In the genomic region with DNA sequence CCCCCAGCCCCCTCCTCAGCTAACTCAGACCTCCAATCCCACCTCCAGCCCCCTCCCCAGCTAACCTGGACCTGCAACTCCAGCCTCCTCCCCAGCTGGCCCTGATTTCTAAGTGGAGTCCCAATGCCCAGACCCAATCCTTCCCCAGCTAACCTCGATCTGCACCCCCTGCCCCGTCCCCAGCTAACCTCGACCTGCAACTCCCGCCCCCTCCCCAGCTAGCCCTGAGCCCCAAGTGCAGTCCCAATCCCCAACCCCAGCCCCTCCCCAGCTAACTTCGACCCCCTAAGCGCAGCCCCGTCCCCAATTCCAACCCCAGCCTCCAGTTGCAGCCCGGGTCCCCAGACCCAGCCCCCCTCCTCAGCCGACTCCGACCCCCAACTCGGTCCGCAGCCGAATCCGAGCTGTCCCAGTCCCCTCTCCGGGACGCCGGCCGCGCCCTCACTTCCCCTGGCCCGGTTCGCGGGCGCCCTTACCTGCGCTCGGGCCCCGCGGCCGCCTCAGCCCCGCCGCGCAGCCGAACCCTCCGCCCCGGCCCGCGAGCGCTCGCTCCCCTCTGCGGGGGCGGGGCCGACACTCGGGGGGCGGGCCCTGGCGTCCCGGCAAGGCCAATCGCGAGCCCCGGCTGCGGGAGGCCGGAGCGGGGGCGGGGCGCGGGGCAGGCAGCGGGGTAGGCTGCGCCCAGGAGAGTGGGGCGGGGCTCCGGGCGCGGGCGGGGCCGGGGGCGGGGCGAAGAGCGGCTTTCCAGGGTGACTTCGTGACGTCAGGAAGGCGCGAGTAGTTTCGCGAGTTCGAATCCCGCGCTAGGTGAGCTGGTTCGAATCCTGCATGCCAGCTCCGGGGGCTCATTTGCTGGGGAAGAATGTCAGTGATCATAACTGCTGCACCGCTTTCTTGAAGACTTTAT, we compare ENCODE assay signal across 9 cellular contexts. TPM values are rescaled to one million over a fixed set of nuclear protein-coding genes. Genes with fewer than 3 reads are reported as not detected.
DNase-seq lines count a peak whose midpoint lies in the region; ATAC-seq, FAIRE-seq and TF ChIP-seq lines count a peak whose summit lies in the region.
"Had no signal": no experiment of that assay in that cellular context is flagged by ENCODE, and none has a peak within 500 bp of the region (broad histone marks: within the 10 kb centered on the region; RNA-seq: fewer than 3 reads in every experiment).

A gene (minus strand): TSS at position 525 of the 907 bp plus-strand sequence. CDS start 182,006 bp downstream, outside the sequence.

- TF ChIP-seq CTCF in foreskin keratinocyte (conservative IDR thresholded peaks at IDR 0.05) (no peak), neural progenitor cell (IDR thresholded peaks at IDR 0.05) (no peak)

- peak within 1 kb of the TSS; percentile 99 for H3K4me2 ChIP-seq in neural progenitor cell

- peaks cover 14% of the 10 kb centered on the region for H4K20me1 ChIP-seq in neural progenitor cell (ENCODE audit: low read depth)

- H3K79me2 ChIP-seq in neural progenitor cell (ENCODE audit: low read depth), result no peaks in the 10 kb centered on the region

- H3K4me3 Mint-ChIP-seq in neural progenitor cell, result peak within 1 kb of the TSS; percentile 92
- H3K4me3 Mint-ChIP-seq in stimulated activated naive CD8-positive, alpha-beta T cell treated with anti-CD3 and anti-CD28 coated beads, Interleukin-15, Interleukin-2, amounts not matched to agents 100 ng/mL and 50 ng/mL, for 24 hours, result peak within 1 kb of the TSS; percentile 62

- peak; percentile 68 for FAIRE-seq in GM19239 (lab: Jason Lieb, UNC)

- H3K27me3 ChIP-seq in foreskin keratinocyte (peaks cover 37% of the 10 kb centered on the region), neural progenitor cell (peaks cover 22% of the 10 kb centered on the region)

- H3F3A ChIP-seq in neural progenitor cell (ENCODE audit: low read depth), result peaks cover 13% of the 10 kb centered on the region

- no peaks in the 10 kb centered on the region for H3K9me3 Mint-ChIP-seq in neural progenitor cell
- H3K9me3 Mint-ChIP-seq in stimulated activated naive CD8-positive, alpha-beta T cell treated with anti-CD3 and anti-CD28 coated beads, Interleukin-15, Interleukin-2, amounts not matched to agents 100 ng/mL and 50 ng/mL, for 24 hours, result no peaks in the 10 kb centered on the region

- DNase-seq in Ammon's horn (ENCODE audit: low spot score) (peak; percentile 96), GM19239 (ENCODE audit: insufficient read length, low spot score) (peak; percentile 98), HPDE6-E6E7 (ENCODE audit: extremely low spot score) (peak; percentile 50), SHP77 (lab: John Stamatoyannopoulos, UW) (peak; percentile 80 to 83), foreskin keratinocyte (peak; percentile 12 to 32), neural progenitor cell (ENCODE audit: low spot score) (peak; percentile 97)
- DNase-seq in activated naive CD4-positive, alpha-beta T cell (lab: John Stamatoyannopoulos, UW), result peak; percentile 77 to 98 (median 88)

- H3K4me1 Mint-ChIP-seq in neural progenitor cell, result peaks cover 17% of the 10 kb centered on the region
- peaks cover 22% of the 10 kb centered on the region for H3K4me1 Mint-ChIP-seq in stimulated activated naive CD8-positive, alpha-beta T cell treated with anti-CD3 and anti-CD28 coated beads, Interleukin-15, Interleukin-2, amounts not matched to agents 100 ng/mL and 50 ng/mL, for 24 hours (ENCODE audit: low read depth)

- H3K9me3 ChIP-seq in neural progenitor cell (ENCODE audit: low read depth), result no peaks in the 10 kb centered on the region

- H3K36me3 ChIP-seq in neural progenitor cell, result no peaks in the 10 kb centered on the region

- peak; percentile 92 for ATAC-seq in foreskin keratinocyte

- peaks cover 31% of the 10 kb centered on the region for H3K27me3 Mint-ChIP-seq in neural progenitor cell (ENCODE audit: insufficient read depth, low read depth)
- H3K27me3 Mint-ChIP-seq in stimulated activated naive CD8-positive, alpha-beta T cell treated with anti-CD3 and anti-CD28 coated beads, Interleukin-15, Interleukin-2, amounts not matched to agents 100 ng/mL and 50 ng/mL, for 24 hours, result no peaks in the 10 kb centered on the region

- no peaks in the 10 kb centered on the region for H3K36me3 Mint-ChIP-seq in neural progenitor cell
- no peaks in the 10 kb centered on the region for H3K36me3 Mint-ChIP-seq in stimulated activated naive CD8-positive, alpha-beta T cell treated with anti-CD3 and anti-CD28 coated beads, Interleukin-15, Interleukin-2, amounts not matched to agents 100 ng/mL and 50 ng/mL, for 24 hours (ENCODE audit: low read depth)

- no peak within 1 kb of the TSS for H3K9ac ChIP-seq in neural progenitor cell

- no peak within 1 kb of the TSS for H3K27ac ChIP-seq in foreskin keratinocyte
- H3K27ac ChIP-seq in neural progenitor cell, result no peak within 1 kb of the TSS

- H3K4me1 ChIP-seq in foreskin keratinocyte (no peaks in the 10 kb centered on the region), neural progenitor cell (peaks cover 4% of the 10 kb centered on the region)

- H2AFZ ChIP-seq in neural progenitor cell (replicated peaks), result peak within 1 kb of the TSS; percentile 85

- peak within 1 kb of the TSS; percentile 99 for H3K4me3 ChIP-seq in neural progenitor cell

- H3K27ac Mint-ChIP-seq in neural progenitor cell, result no peak within 1 kb of the TSS
- no peak within 1 kb of the TSS for H3K27ac Mint-ChIP-seq in stimulated activated naive CD8-positive, alpha-beta T cell treated with anti-CD3 and anti-CD28 coated beads, Interleukin-15, Interleukin-2, amounts not matched to agents 100 ng/mL and 50 ng/mL, for 24 hours

RNA-seq across cellular contexts. Expression of the gene that starts here (rescaled TPM):
- total RNA-seq in foreskin keratinocyte, result 0.10 and 0.11 TPM in 2 replicates
- 0.16 and 0.19 TPM in 2 replicates for polyA plus RNA-seq in foreskin keratinocyte
- total RNA-seq in neural progenitor cell (ENCODE audit: low replicate concordance), result 7.0 and 9.6 TPM in 2 replicates
- total RNA-seq: HT1080 had no signal

Comparison
In these comparisons a context has a peak if more than half of its experiments do, and no peak if none do; other contexts are left out.
1. Peak in DNase-seq and ATAC-seq in foreskin keratinocyte; RNA of the gene not detected or under 1 TPM.
2. DNase-seq: peak in every context shown above with its lines; median percentile 98 in GM19239; 97 in neural progenitor cell; 96 in Ammon's horn; 88 in activated naive CD4-positive, alpha-beta T cell; 82 in SHP77; 50 in HPDE6-E6E7; 22 in foreskin keratinocyte.